Comparison of ENCODE assay signal across 14 cellular contexts in genomic region chr1:168483531-168483930, GRCh38.
DNase-seq lines count a peak whose midpoint lies in the region; ATAC-seq and TF ChIP-seq lines count a peak whose summit lies in the region.
"Had no signal": no experiment of that assay in that cellular context is flagged by ENCODE, and none has a peak within 500 bp of the region (broad histone marks: within the 10 kb centered on the region; RNA-seq: fewer than 3 reads in every experiment).

No MANE protein-coding gene starts in this region.

- intact Hi-C loops in sigmoid colon (cut with DNase I): loop anchor here (1.0 to 10.0 kb wide), 2 partner anchors 11 to 211 kb away; no protein-coding TSS in a partner anchor
- intact Hi-C loops in aorta (cut with DNase I): no loop called here

- H3K4me1 ChIP-seq in sigmoid colon: peaks cover 0 to 76% (median 67%) of the 10 kb centered on the region in 4 donors
- no peaks in the 10 kb centered on the region for H3K4me1 ChIP-seq in aorta (ENCODE audit: control insufficient read depth in 1 of 2, insufficient read depth in 2 of 2, low read length in 2 of 2)

- H3K27me3 ChIP-seq in sigmoid colon (no peaks in the 10 kb centered on the region), aorta (ENCODE audit: control insufficient read depth in 1 of 2, insufficient read depth in 2 of 2, low read length in 1 of 2) (no peaks in the 10 kb centered on the region)
- H3K27me3 ChIP-seq: esophagus squamous epithelium had no signal

- CTCF ChIA-PET in T-cell (lab: Charles Lee): interaction anchor here in 1 of 2 donors (0.6 kb wide), 1 partner anchor 236 kb away, joined by 3 read pairs; no protein-coding TSS in a partner anchor

- no peaks in the 10 kb centered on the region for H3K27me3 Mint-ChIP-seq in T-cell

- TF ChIP-seq EP300 in sigmoid colon (IDR thresholded peaks at IDR 0.05): peak; percentile 14 to 83 (median 58)

- peaks cover 4 to 7% (median 6%) of the 10 kb centered on the region in 3 donors for H3K9me3 Mint-ChIP-seq in T-cell

- H3K27ac Mint-ChIP-seq in T-cell: peak overlapping the region; percentile 55 to 69
- H3K27ac Mint-ChIP-seq: H9 had no signal

- no peak overlapping the region for H3K4me3 ChIP-seq in fibroblast of the aortic adventitia (ENCODE audit: low read depth, low read length)
- no peak overlapping the region for H3K4me3 ChIP-seq in sigmoid colon
- H3K4me3 ChIP-seq in aorta (ENCODE audit: low read length in 2 of 2): no peak overlapping the region
- H3K4me3 ChIP-seq: esophagus squamous epithelium had no signal

- H3K4me1 Mint-ChIP-seq in T-cell: peaks cover 64 to 85% (median 77%) of the 10 kb centered on the region in 3 donors

- H3K36me3 Mint-ChIP-seq in T-cell: peaks cover 4% of the 10 kb centered on the region

- H3K4me3 Mint-ChIP-seq in T-cell: no peak overlapping the region
- H3K4me3 Mint-ChIP-seq: H9 had no signal

- no peaks in the 10 kb centered on the region for H3K9me3 ChIP-seq in sigmoid colon
- no peaks in the 10 kb centered on the region for H3K9me3 ChIP-seq in aorta (ENCODE audit: control insufficient read depth, low read length)
- H3K9me3 ChIP-seq: esophagus squamous epithelium had no signal

- H3K27ac ChIP-seq in sigmoid colon: peak overlapping the region; percentile 66 to 80 (median 76)
- H3K27ac ChIP-seq in aorta (ENCODE audit: low read depth in 1 of 2, low read length in 2 of 2): no peak overlapping the region

- ATAC-seq in T-cell (replicated peaks in 1 of 4) (no peak), GM21390 (IDR thresholded peaks at IDR 0.05; ENCODE audit: unreplicated experiment) (no peak), aorta (ENCODE audit: low FRiP score) (no peak)

- DNase-seq in GM04504 (ENCODE audit: low read depth): peak; percentile 61
- DNase-seq in T-cell: no peak
- DNase-seq in fibroblast of the aortic adventitia (ENCODE audit: low read depth): peak; percentile 95
- no peak for DNase-seq in sigmoid colon
- no peak for DNase-seq in cerebellum (ENCODE audit: low spot score)
- no peak for DNase-seq in NCI-H2081 treated with DMSO at 0.1 percent for 48 hours (lab: John Stamatoyannopoulos, UW)
- DNase-seq in aorta: no peak
- DNase-seq: activated naive CD4-positive, alpha-beta T cell; esophagus squamous epithelium; H9; midbrain; OCI-M1; substantia nigra had no signal

- no peak for TF ChIP-seq CTCF in fibroblast of the aortic adventitia (IDR thresholded peaks at IDR 0.05; ENCODE audit: insufficient read depth, low read length)
- TF ChIP-seq CTCF in sigmoid colon (IDR thresholded peaks at IDR 0.05): no peak

- 55 to 62% methylated on average over 1 of the region's 1 CpG for WGBS in sigmoid colon, 2 donors
- 2 to 7% methylated on average over 1 of the region's 1 CpG for WGBS in aorta, 2 donors

- H3K36me3 ChIP-seq in sigmoid colon (no peaks in the 10 kb centered on the region), aorta (ENCODE audit: control insufficient read depth in 1 of 2, insufficient read depth in 2 of 2, low read length in 1 of 2) (no peaks in the 10 kb centered on the region)
- H3K36me3 ChIP-seq: esophagus squamous epithelium had no signal

- TF ChIP-seq POLR2A in sigmoid colon (IDR thresholded peaks at IDR 0.05): no peak

- POLR2A ChIA-PET in T-cell (lab: Charles Lee): no interaction called here

Comparison
In these comparisons a context has a peak if more than half of its experiments do, and no peak if none do; other contexts are left out.
1. DNase-seq: peak in GM04504 (single experiment) and fibroblast of the aortic adventitia (single experiment); none in T-cell (0 of 34), sigmoid colon (single experiment), cerebellum (single experiment), NCI-H2081 treated with DMSO at 0.1 percent for 48 hours (single experiment) and aorta (0 of 2).
2. H3K27ac ChIP-seq: peak in sigmoid colon (4 of 4); none in aorta (0 of 2).